In genomic region chr15:70720228-70721016, GRCh38 we compare ENCODE assay signal across 1 cellular context.
TF ChIP-seq lines count a peak whose summit lies in the region.

No MANE protein-coding gene starts in this region.

TF ChIP-seq in IMR-90, 13 proteins besides CTCF, POLR2A, EP300 and RAD21:
- TF ChIP-seq CHD1 (IDR thresholded peaks at IDR 0.05; ENCODE audit: low read depth, low read length) (no peak), MAFK (IDR thresholded peaks at IDR 0.05; ENCODE audit: low read depth, low read length) (no peak), NFE2L2 (IDR thresholded peaks at IDR 0.05; ENCODE audit: low read depth, low read length) (no peak), MAZ (IDR thresholded peaks at IDR 0.05; ENCODE audit: borderline replicate concordance, low read depth, low read length) (no peak), ELK1 (IDR thresholded peaks at IDR 0.05; ENCODE audit: borderline replicate concordance, low read depth, low read length) (no peak), SMC3 (IDR thresholded peaks at IDR 0.05; ENCODE audit: low read depth, low read length) (no peak), RFX5 (IDR thresholded peaks at IDR 0.05; ENCODE audit: low read depth, low read length) (no peak), CEBPB (IDR thresholded peaks at IDR 0.05; ENCODE audit: low read depth, low read length) (no peak), BHLHE40 (IDR thresholded peaks at IDR 0.05; ENCODE audit: low read depth, low read length) (no peak), MXI1 (IDR thresholded peaks at IDR 0.05; ENCODE audit: borderline replicate concordance, low read depth, low read length) (no peak), RCOR1 (IDR thresholded peaks at IDR 0.05; ENCODE audit: insufficient replicate concordance, low read length) (no peak), FOS (IDR thresholded peaks at IDR 0.05; ENCODE audit: low read depth, low read length) (no peak)
- TF ChIP-seq, protein P1, sequence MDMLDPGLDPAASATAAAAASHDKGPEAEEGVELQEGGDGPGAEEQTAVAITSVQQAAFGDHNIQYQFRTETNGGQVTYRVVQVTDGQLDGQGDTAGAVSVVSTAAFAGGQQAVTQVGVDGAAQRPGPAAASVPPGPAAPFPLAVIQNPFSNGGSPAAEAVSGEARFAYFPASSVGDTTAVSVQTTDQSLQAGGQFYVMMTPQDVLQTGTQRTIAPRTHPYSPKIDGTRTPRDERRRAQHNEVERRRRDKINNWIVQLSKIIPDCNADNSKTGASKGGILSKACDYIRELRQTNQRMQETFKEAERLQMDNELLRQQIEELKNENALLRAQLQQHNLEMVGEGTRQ (IDR thresholded peaks at IDR 0.05; ENCODE audit: low read depth, low read length), result no peak
